In the genomic region with DNA sequence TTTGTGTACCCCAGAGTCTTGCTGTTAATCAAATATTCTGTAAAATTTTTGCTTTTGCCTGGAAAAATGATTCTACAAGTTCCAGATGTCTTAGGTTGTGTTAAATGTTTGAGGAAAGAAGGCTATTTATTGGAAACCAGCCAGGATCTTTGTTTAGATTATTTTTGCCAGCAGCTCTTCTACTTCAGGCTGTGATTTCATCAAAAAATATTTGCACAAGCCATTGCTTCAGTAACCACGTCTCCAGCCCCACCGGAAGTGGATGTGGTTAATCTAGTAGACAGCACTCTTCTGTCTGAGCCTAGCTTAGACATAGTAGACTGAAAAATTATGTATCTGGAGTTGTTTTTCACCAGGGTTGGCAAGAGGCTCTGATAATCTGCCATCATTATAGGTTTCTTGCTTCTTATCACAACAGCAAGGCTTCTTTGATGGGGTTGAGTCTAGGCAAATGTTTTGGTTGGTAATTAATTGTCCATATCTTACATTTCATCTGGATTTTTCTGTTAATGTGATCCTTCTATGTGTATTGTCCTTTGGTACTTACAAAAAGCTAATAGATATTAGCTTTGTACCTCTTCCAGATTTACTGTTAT, we compare ENCODE assay signal across 8 cellular contexts. TPM values are rescaled to one million over a fixed set of nuclear protein-coding genes. Genes with fewer than 3 reads are reported as not detected.
DNase-seq lines count a peak whose midpoint lies in the region; ATAC-seq and TF ChIP-seq lines count a peak whose summit lies in the region.

No MANE protein-coding gene starts in this region.

- ATAC-seq in HG02610 (IDR thresholded peaks at IDR 0.05; ENCODE audit: unreplicated experiment) = peak; percentile 85

- TF ChIP-seq CTCF in GM13977 (IDR thresholded peaks at IDR 0.05; ENCODE audit: extremely low read depth, insufficient read depth, missing control alignments) = no peak

- DNase-seq in GM13977 (ENCODE audit: low spot score) = peak; percentile 43
- DNase-seq in NCI-H1092 (lab: John Stamatoyannopoulos, UW) = peak; percentile 9
- peak; percentile 37 to 47 for DNase-seq in activated CD4-positive, alpha-beta T cell treated with anti-CD3 and anti-CD28 coated beads for 24 hours (ENCODE audit: low read depth in 2 of 2)
- peak; percentile 80 for DNase-seq in dermis blood vessel endothelial cell
- DNase-seq in renal cortical epithelial cell (ENCODE audit: low read depth) = peak; percentile 89
- no peak for DNase-seq in anterior cingulate cortex (lab: John Stamatoyannopoulos, UW)
- no peak for DNase-seq in NCI-H187 treated with DMSO at 0.1 percent for 48 hours (lab: John Stamatoyannopoulos, UW)

- in situ Hi-C loops in GM13977 (cut with MboI; ENCODE audit: low pct_unique_long_range_greater_than_20kb, low sequenced_read_pairs, unreplicated experiment) = no loop called here

RNA-seq across cellular contexts. Expression of gene KCTD16, which starts 17.1 kb away (rescaled TPM):
- total RNA-seq in dermis blood vessel endothelial cell = under 0.01 and 0.05 TPM in 2 replicates
- total RNA-seq in renal cortical epithelial cell = 0.35 and 1.1 TPM in 2 replicates

RNA-seq across cellular contexts. Expression of gene YIPF5, which starts 17.3 kb away (rescaled TPM):
- 92.9 and 110 TPM in 2 replicates for total RNA-seq in dermis blood vessel endothelial cell
- total RNA-seq in renal cortical epithelial cell = 120 and 123 TPM in 2 replicates

Comparison
In these comparisons a context has a peak if more than half of its experiments do, and no peak if none do; other contexts are left out.
1. DNase-seq: peak in GM13977 (single experiment), NCI-H1092 (single experiment), activated CD4-positive, alpha-beta T cell treated with anti-CD3 and anti-CD28 coated beads for 24 hours (2 of 2), dermis blood vessel endothelial cell (single experiment) and renal cortical epithelial cell (single experiment); none in anterior cingulate cortex (0 of 58) and NCI-H187 treated with DMSO at 0.1 percent for 48 hours (single experiment).